ENCODE assay signal across 8 cellular contexts in the genomic region with DNA sequence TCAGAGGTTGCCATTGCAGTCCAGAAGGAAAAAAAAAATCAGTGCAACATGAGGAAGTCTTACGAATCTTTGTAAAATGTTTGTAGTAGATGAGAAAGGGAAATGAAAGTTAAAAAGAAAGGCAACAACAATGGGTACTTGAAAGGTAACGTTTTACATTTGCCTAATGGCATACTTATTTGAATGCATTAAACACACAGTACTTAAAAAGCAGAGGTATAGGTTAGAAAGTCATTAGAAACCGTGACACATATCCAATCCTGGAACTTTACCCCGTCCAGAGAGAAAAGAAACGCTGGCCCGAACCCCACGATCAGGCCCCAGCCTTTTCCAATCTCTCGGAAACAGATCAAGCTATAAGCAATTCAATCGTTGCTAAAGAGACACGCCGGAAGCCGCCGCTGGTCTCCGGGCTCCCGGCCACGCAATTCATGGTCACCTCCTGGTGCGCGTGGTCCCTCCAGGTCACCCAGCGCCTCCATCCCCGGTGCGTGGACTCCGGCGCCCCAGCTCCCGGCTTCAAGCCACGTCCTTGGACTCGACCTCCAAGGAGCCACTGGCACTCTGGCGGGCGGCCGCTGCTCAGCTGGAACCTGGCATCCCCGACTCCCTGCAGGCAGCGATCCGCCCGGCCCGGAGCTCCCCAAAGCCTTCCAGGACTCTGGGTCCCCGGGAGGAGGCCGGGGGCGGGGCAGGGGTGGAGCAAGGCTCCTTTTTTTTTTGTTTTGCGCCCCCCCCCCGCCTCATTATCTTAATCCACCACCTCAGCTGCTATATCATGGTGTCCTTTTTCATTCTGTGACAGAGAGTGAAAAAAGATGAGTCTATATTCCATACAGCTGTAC. TPM values are rescaled to one million over a fixed set of nuclear protein-coding genes. Genes with fewer than 3 reads are reported as not detected.
DNase-seq lines count a peak whose midpoint lies in the region; ATAC-seq, FAIRE-seq and TF ChIP-seq lines count a peak whose summit lies in the region.

SLC18B1 (minus strand) TSS at position 663 of the 845 bp plus-strand sequence; CDS start at position 482, 181 bp downstream.

- intact Hi-C loops in A673 (cut with micrococcal nuclease; ENCODE audit: unreplicated experiment), result loop anchor here (1.0 to 10.0 kb wide), 2 partner anchors 15 to 273 kb away; no protein-coding TSS in a partner anchor

- H4K20me1 ChIP-seq in fibroblast of lung (ENCODE audit: control insufficient read depth, extremely low read depth, insufficient read depth, low read length), result no peaks in the 10 kb centered on the region

- H3K4me1 ChIP-seq in A673 (ENCODE audit: insufficient read depth, low read length, poor library complexity, severe bottlenecking) (peaks cover 16% of the 10 kb centered on the region), fibroblast of lung (ENCODE audit: control insufficient read depth, extremely low read depth, insufficient read depth, low read length) (no peaks in the 10 kb centered on the region), thymus (ENCODE audit: control insufficient read depth, insufficient read depth, low read length) (peaks cover 2% of the 10 kb centered on the region)

- DNase-seq in A673 (ENCODE audit: low spot score) (peak; percentile 75), GM18507 (ENCODE audit: extremely low spot score, insufficient read length, low read depth) (no peak), NCI-H774 (lab: John Stamatoyannopoulos, UW) (peak; percentile 62), fibroblast of lung (ENCODE audit: low read depth in 2 of 2) (peak; percentile 33 to 34), myocyte (ENCODE audit: low read depth) (peak; percentile 58)
- peak; percentile 16 to 37 for DNase-seq in activated T-helper 1 cell treated with anti-CD3 and anti-CD28 coated beads, Interleukin-2, amount 50 U/mL, for 16 hours (ENCODE audit: low read depth in 1 of 2, low spot score in 1 of 2)

- peak within 1 kb of the TSS; percentile 73 for H3K4me2 ChIP-seq in fibroblast of lung (ENCODE audit: extremely low read depth, insufficient read depth, low read length)

- H3K36me3 ChIP-seq in A673 (ENCODE audit: insufficient read depth, low read length, poor library complexity, severe bottlenecking) (peaks cover 8% of the 10 kb centered on the region), fibroblast of lung (ENCODE audit: control insufficient read depth, insufficient read depth, low read length) (no peaks in the 10 kb centered on the region), thymus (ENCODE audit: control insufficient read depth, insufficient read depth) (no peaks in the 10 kb centered on the region)

- TF ChIP-seq CTCF in A673 (conservative IDR thresholded peaks at IDR 0.05; ENCODE audit: low read depth, low read length) (no peak), fibroblast of lung (conservative IDR thresholded peaks at IDR 0.05 in 1 of 2, IDR thresholded peaks at IDR 0.05 in 1 of 2; ENCODE audit: low read depth in 1 of 2, low read length in 2 of 2) (no peak)

- under 1% methylated on average over 39 of the region's 39 CpGs for WGBS in thymus

- no peaks in the 10 kb centered on the region for H3K79me2 ChIP-seq in fibroblast of lung (ENCODE audit: control insufficient read depth, insufficient read depth, low read length)

- H3K9me3 ChIP-seq in A673 (ENCODE audit: low read depth, low read length, poor library complexity, severe bottlenecking), result peaks cover 3% of the 10 kb centered on the region
- no peaks in the 10 kb centered on the region for H3K9me3 ChIP-seq in fibroblast of lung (ENCODE audit: control insufficient read depth, insufficient read depth, low read depth, low read length)
- H3K9me3 ChIP-seq in thymus (ENCODE audit: control insufficient read depth), result no peaks in the 10 kb centered on the region

- H3K27me3 ChIP-seq in A673 (replicated peaks; ENCODE audit: insufficient read depth, low read depth, low read length, poor library complexity) (no peaks in the 10 kb centered on the region), fibroblast of lung (ENCODE audit: control insufficient read depth, insufficient read depth, low read length) (no peaks in the 10 kb centered on the region), thymus (ENCODE audit: control insufficient read depth, insufficient read depth) (no peaks in the 10 kb centered on the region)

- POLR2A ChIA-PET in A673 (lab: Charles Lee; ENCODE audit: low non-redundant PET), result interaction anchor here (0.5 to 0.6 kb wide), 2 partner anchors 15 to 16 kb away, joined by 5 to 8 read pairs; no protein-coding TSS in a partner anchor

- peak within 1 kb of the TSS; percentile 92 for H2AFZ ChIP-seq in fibroblast of lung (ENCODE audit: low read length)

- BruUV-seq in A673 (replicated peaks; lab: Mats Ljungman, UMichigan), result TSS peak; percentile 60

- peak; percentile 80 for FAIRE-seq in GM18507 (lab: Jason Lieb, UNC)

- peak within 1 kb of the TSS; percentile 84 for H3K27ac ChIP-seq in A673 (ENCODE audit: low read depth, low read length, poor library complexity, severe bottlenecking)
- H3K27ac ChIP-seq in fibroblast of lung (ENCODE audit: insufficient read depth, low read length), result peak within 1 kb of the TSS; percentile 56
- H3K27ac ChIP-seq in thymus (ENCODE audit: low read depth), result peak within 1 kb of the TSS; percentile 87

- CTCF ChIA-PET in A673 (lab: Charles Lee), result interaction anchor here (0.5 to 1.3 kb wide), 8 partner anchors 31 to 518 kb away, joined by 3 to 10 read pairs (median 6); no protein-coding TSS in a partner anchor

- H3K9ac ChIP-seq in fibroblast of lung (ENCODE audit: insufficient read depth, low read length), result peak within 1 kb of the TSS; percentile 68

- ATAC-seq in HG02885 (IDR thresholded peaks at IDR 0.05; ENCODE audit: poor library complexity, unreplicated experiment), result peak; percentile 57

- peak within 1 kb of the TSS; percentile 86 for H3K4me3 ChIP-seq in A673 (ENCODE audit: low read depth, low read length, poor library complexity, severe bottlenecking)
- peak within 1 kb of the TSS; percentile 70 to 95 (median 84) for H3K4me3 ChIP-seq in fibroblast of lung (replicated peaks in 1 of 4; ENCODE audit: control extremely low read depth in 1 of 4, insufficient read depth in 1 of 4, low read depth in 3 of 4, low read length in 4 of 4)
- peak within 1 kb of the TSS; percentile 89 for H3K4me3 ChIP-seq in thymus (ENCODE audit: low read length)

RNA-seq across cellular contexts. Expression of gene SLC18B1, which starts in this region (rescaled TPM):
- total RNA-seq in A673 (2021) (24.4 and 25.2 TPM in 2 replicates), fibroblast of lung (7.2 and 8.1 TPM in 2 replicates), myocyte (3.0 and 3.4 TPM in 2 replicates)
- polyA plus RNA-seq in fibroblast of lung (4.9 and 5.9 TPM in 2 replicates), thymus (12.4 TPM)
- polyA plus RNA-seq in fibroblast of lung (2012), result 2.9 and 3.0 TPM in 2 replicates
- polyA minus RNA-seq in fibroblast of lung (ENCODE audit: low replicate concordance), result 1.4 TPM in 2 replicates
- polyA plus RNA-seq in myocyte (2012), result 2.8 TPM
